ENCODE assay signal across 7 cellular contexts in the genomic region with DNA sequence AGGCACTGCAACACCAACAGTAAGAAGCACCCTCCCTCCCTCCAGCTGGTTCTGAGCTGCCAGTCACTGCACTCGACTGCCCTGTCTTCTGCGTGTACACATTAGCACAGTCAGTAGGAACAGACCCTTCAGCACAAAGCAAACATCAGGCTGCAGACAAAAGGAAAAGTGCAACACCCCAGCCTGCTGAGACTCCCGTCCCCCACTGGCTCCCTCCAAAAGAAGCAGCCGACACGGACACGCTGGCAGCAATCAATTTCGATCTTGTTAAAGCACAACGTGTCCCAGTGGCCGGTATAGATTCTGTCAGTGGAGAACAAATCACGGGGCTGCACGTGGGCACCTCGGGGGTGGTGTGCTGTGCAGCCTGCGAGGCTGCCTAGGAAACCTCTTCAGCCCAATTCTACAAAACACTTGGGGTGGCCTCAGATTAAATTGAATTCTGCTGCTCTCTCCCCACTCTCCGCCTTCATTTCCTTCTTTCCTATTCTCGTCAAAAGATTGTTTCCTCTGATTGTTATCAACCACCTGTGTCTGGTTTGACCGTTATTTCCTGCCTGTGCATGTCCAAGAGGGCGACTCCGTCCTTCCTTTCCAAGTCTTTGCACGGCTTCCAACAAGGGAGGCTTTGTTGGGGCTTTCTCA. TPM values are rescaled to one million over a fixed set of nuclear protein-coding genes. Genes with fewer than 3 reads are reported as not detected.
DNase-seq lines count a peak whose midpoint lies in the region; ATAC-seq, FAIRE-seq and TF ChIP-seq lines count a peak whose summit lies in the region.

No MANE protein-coding gene starts in this region.

- H3K9ac ChIP-seq in OCI-LY1 (ENCODE audit: low read length) = no peak overlapping the region
- peak overlapping the region; percentile 72 for H3K9ac ChIP-seq in endothelial cell of umbilical vein (replicated peaks; ENCODE audit: extremely low read depth, insufficient read depth, low read length)

- POLR2A ChIA-PET in endothelial cell of umbilical vein (lab: Charles Lee) = interaction anchor here (0.6 to 1.0 kb wide), 2 partner anchors 8 to 88 kb away, joined by 3 to 4 read pairs; no protein-coding TSS in a partner anchor

- TF ChIP-seq CTCF in OCI-LY1 (IDR thresholded peaks at IDR 0.05; ENCODE audit: low read length) = no peak
- no peak for TF ChIP-seq CTCF in endothelial cell of umbilical vein (IDR thresholded peaks at IDR 0.05; ENCODE audit: extremely low read depth in 1 of 2, insufficient read depth in 1 of 2, low read depth in 1 of 2, low read length in 2 of 2)

- peak overlapping the region; percentile 45 for H3K4me3 ChIP-seq in Jurkat, Clone E6-1 (ENCODE audit: low read length)
- no peak overlapping the region for H3K4me3 ChIP-seq in OCI-LY1 (ENCODE audit: low read depth, low read length, poor library complexity, severe bottlenecking)
- H3K4me3 ChIP-seq in endothelial cell of umbilical vein (replicated peaks in 1 of 3; ENCODE audit: insufficient read depth in 1 of 3, low read depth in 1 of 3, low read length in 3 of 3) = peak overlapping the region in 2 of 3 experiments; percentile 12 to 38

- peak; percentile 96 for FAIRE-seq in endothelial cell of umbilical vein (lab: Jason Lieb, UNC)

- TF ChIP-seq POLR2A in endothelial cell of umbilical vein (IDR thresholded peaks at IDR 0.05; ENCODE audit: low read depth, low read length) = peak; percentile 40

- no peaks in the 10 kb centered on the region for H3K9me2 ChIP-seq in OCI-LY1 (ENCODE audit: low read depth, low read length)

- H3K27ac ChIP-seq in OCI-LY1 (ENCODE audit: low read depth, low read length, poor library complexity, severe bottlenecking) = peak overlapping the region; percentile 32
- peak overlapping the region; percentile 94 for H3K27ac ChIP-seq in endothelial cell of umbilical vein (ENCODE audit: insufficient read depth, low read depth, low read length)

- dilution Hi-C loops in endothelial cell of umbilical vein (cut with MboI; ENCODE audit: extremely low pct_ligation_motif_present, low sequenced_read_pairs) = no loop called here

- H3F3A ChIP-seq in OCI-LY1 (ENCODE audit: insufficient read depth, low read length) = no peaks in the 10 kb centered on the region

- no peaks in the 10 kb centered on the region for H3K9me3 ChIP-seq in OCI-LY1 (ENCODE audit: low read length)
- H3K9me3 ChIP-seq in endothelial cell of umbilical vein (replicated peaks; ENCODE audit: control insufficient read depth, insufficient read depth, low read length) = no peaks in the 10 kb centered on the region

- H4K20me1 ChIP-seq in OCI-LY1 (ENCODE audit: insufficient read depth, low read length) = no peaks in the 10 kb centered on the region
- no peaks in the 10 kb centered on the region for H4K20me1 ChIP-seq in endothelial cell of umbilical vein (replicated peaks; ENCODE audit: control insufficient read depth, extremely low read depth, insufficient read depth, low read length)

- no peaks in the 10 kb centered on the region for H3K9me1 ChIP-seq in endothelial cell of umbilical vein (replicated peaks; ENCODE audit: control insufficient read depth, extremely low read depth, insufficient read depth, low read length)

- H3K79me2 ChIP-seq in OCI-LY1 (ENCODE audit: insufficient read depth, low read length) = no peaks in the 10 kb centered on the region
- no peaks in the 10 kb centered on the region for H3K79me2 ChIP-seq in endothelial cell of umbilical vein (ENCODE audit: control insufficient read depth, insufficient read depth, low read length)

- H3K4me1 ChIP-seq in OCI-LY1 (ENCODE audit: insufficient read depth, low read length, severe bottlenecking) (peaks cover 21% of the 10 kb centered on the region), endothelial cell of umbilical vein (ENCODE audit: control insufficient read depth, extremely low read depth, insufficient read depth, low read length) (peaks cover 52% of the 10 kb centered on the region)

- in situ Hi-C loops in ACHN (cut with HindIII; ENCODE audit: low pct_ligation_motif_present, low pct_unique_long_range_greater_than_20kb, low sequenced_read_pairs) = no loop called here

- H2AFZ ChIP-seq in OCI-LY1 (ENCODE audit: low read length) (no peak overlapping the region), endothelial cell of umbilical vein (ENCODE audit: low read depth, low read length) (peak overlapping the region; percentile 1)

- H3K36me3 ChIP-seq in OCI-LY1 (ENCODE audit: insufficient read depth, low read length) (peaks cover 62% of the 10 kb centered on the region; the same call in 1 of the 2 replicates), endothelial cell of umbilical vein (ENCODE audit: control insufficient read depth in 2 of 2, extremely low read depth in 1 of 2, insufficient read depth in 2 of 2, low read length in 2 of 2) (peaks cover 0 to 4% of the 10 kb centered on the region in 2 experiments)

- peak; percentile 60 for DNase-seq in Jurkat, Clone E6-1 (ENCODE audit: low read depth, low spot score)
- DNase-seq in endothelial cell of umbilical vein (ENCODE audit: low read depth, low spot score) (peak; percentile 91), sciatic nerve (ENCODE audit: low spot score) (no peak), ACHN (no peak), GM19240 (ENCODE audit: insufficient read length, low spot score) (no peak), SW 1271 (lab: John Stamatoyannopoulos, UW) (no peak)

- no TSS peak for BruUV-seq in endothelial cell of umbilical vein (replicated peaks; lab: Mats Ljungman, UMichigan)

- H3K27me3 ChIP-seq in OCI-LY1 (ENCODE audit: insufficient read depth, low read length) (no peaks in the 10 kb centered on the region), endothelial cell of umbilical vein (ENCODE audit: control insufficient read depth in 2 of 2, insufficient read depth in 2 of 2, low read length in 2 of 2) (no peaks in the 10 kb centered on the region)

- peak; percentile 52 for ATAC-seq in sciatic nerve

- CTCF ChIA-PET in endothelial cell of umbilical vein (lab: Charles Lee) = interaction anchor here (1.0 to 1.7 kb wide), 4 partner anchors 33 to 308 kb away, joined by 3 to 6 read pairs (median 4); a partner anchor contains a TSS

- intact Hi-C loops in endothelial cell of umbilical vein (cut with micrococcal nuclease) = loop anchor here (1.0 to 5.0 kb wide), 7 partner anchors 15 to 476 kb away; a partner anchor contains a TSS
- intact Hi-C loops in sciatic nerve (cut with DNase I) = no loop called here

- H3K4me2 ChIP-seq in OCI-LY1 (ENCODE audit: low read length) = no peak overlapping the region
- peak overlapping the region; percentile 41 for H3K4me2 ChIP-seq in endothelial cell of umbilical vein (ENCODE audit: insufficient read depth, low read length)

TF ChIP-seq in endothelial cell of umbilical vein, 7 proteins besides CTCF, POLR2A, EP300 and RAD21:
- TF ChIP-seq JUN (IDR thresholded peaks at IDR 0.05; ENCODE audit: borderline replicate concordance, insufficient read depth, insufficient read length, low read depth) (peak; percentile 42), EZH2 (IDR thresholded peaks at IDR 0.05; ENCODE audit: borderline replicate concordance, low read depth, low read length, severe bottlenecking) (no peak), POLR2AphosphoS5 (IDR thresholded peaks at IDR 0.05; ENCODE audit: insufficient read depth, low read depth, low read length) (peak; percentile 85), FOS (IDR thresholded peaks at IDR 0.05; ENCODE audit: borderline replicate concordance, insufficient read depth, low read length) (no peak), MYC (IDR thresholded peaks at IDR 0.05; ENCODE audit: low read depth, low read length) (no peak), GATA2 (IDR thresholded peaks at IDR 0.05; ENCODE audit: insufficient read depth, insufficient read length, low read depth, low read length) (peak; percentile 99)
- TF ChIP-seq, protein P1, sequence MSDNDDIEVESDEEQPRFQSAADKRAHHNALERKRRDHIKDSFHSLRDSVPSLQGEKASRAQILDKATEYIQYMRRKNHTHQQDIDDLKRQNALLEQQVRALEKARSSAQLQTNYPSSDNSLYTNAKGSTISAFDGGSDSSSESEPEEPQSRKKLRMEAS (IDR thresholded peaks at IDR 0.05; ENCODE audit: insufficient read depth, insufficient read length) = peak; percentile 77

RNA-seq across cellular contexts. Expression of a gene that starts 38.7 kb away (rescaled TPM):
- polyA plus RNA-seq in Jurkat, Clone E6-1 (2012; ENCODE audit: insufficient read depth, insufficient read length) = 8.4 TPM
- total RNA-seq in endothelial cell of umbilical vein = 16.5 and 19.2 TPM in 2 replicates
- 17.1 and 18.1 TPM in 2 replicates for polyA plus RNA-seq in endothelial cell of umbilical vein
- 21.0 and 24.8 TPM in 2 replicates for polyA plus RNA-seq in endothelial cell of umbilical vein (2011; cell fraction: cytosol; rRNA removed)
- 12.4 and 13.2 TPM in 2 replicates for polyA plus RNA-seq in endothelial cell of umbilical vein (2011; cell fraction: nucleus; rRNA removed)
- polyA plus RNA-seq in endothelial cell of umbilical vein (2012) = 12.8 and 16.4 TPM in 2 replicates
- 17.3 and 17.8 TPM in 2 replicates for polyA minus RNA-seq in endothelial cell of umbilical vein
- 13.4 TPM for polyA minus RNA-seq in endothelial cell of umbilical vein (2011; cell fraction: cytosol; rRNA and poly(A)+ RNA removed)
- 6.3 and 8.6 TPM in 2 replicates for polyA minus RNA-seq in endothelial cell of umbilical vein (2011; cell fraction: nucleus; rRNA and poly(A)+ RNA removed)
- 11.6 TPM for total RNA-seq in sciatic nerve

Comparison
In these comparisons a context has a peak if more than half of its experiments do, and no peak if none do; other contexts are left out.
1. DNase-seq: peak in Jurkat, Clone E6-1 (single experiment) and endothelial cell of umbilical vein (single experiment); none in sciatic nerve (single experiment), ACHN (single experiment), GM19240 (single experiment) and SW 1271 (0 of 2).